30 cellular contexts compared by ENCODE assay signal in the genomic region with DNA sequence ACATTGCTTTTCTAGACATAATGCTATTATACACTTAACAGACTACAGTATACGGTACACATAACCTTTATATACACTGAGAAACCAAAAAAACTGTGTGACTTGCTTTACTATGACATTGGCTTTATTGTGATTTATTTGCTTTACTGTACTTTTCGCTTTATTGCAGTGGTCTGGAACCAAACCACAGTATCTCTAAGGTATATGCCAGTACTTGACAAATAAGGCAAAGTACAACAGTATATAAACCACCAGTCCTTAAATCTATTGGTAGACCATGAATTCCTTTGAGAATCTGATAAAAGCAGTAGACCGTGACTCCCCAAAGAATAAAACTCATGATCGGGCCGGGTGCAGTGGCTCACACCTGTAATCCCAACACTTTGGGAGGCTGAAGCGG.
"Had no signal": no experiment of that assay in that cellular context is flagged by ENCODE, and none has a peak within 500 bp of the region (broad histone marks: within the 10 kb centered on the region; RNA-seq: fewer than 3 reads in every experiment).

No MANE protein-coding gene starts in this region.

- H3K27me3 ChIP-seq: ascending aorta, brain microvascular endothelial cell, dorsolateral prefrontal cortex had no signal

- H3K4me3 Mint-ChIP-seq: activated CD4-positive, alpha-beta memory T cell treated with anti-CD3 and anti-CD28 coated beads for 36 hours; activated naive CD4-positive, alpha-beta T cell treated with anti-CD3 and anti-CD28 coated beads, Interleukin-2, amount 10 ng/mL, durations not matched to agents 7 days and 5 days; activated naive CD8-positive, alpha-beta T cell treated with anti-CD3 and anti-CD28 coated beads, Interleukin-2, amount 10 ng/mL, durations not matched to agents 7 days and 5 days; activated T-cell treated with anti-CD3 and anti-CD28 coated beads, Interleukin-2, amount 50 U/mL, for 24 hours; activated T-cell treated with anti-CD3 and anti-CD28 coated beads, Interleukin-2, amount 50 U/mL, for 72 hours; central memory CD8-positive, alpha-beta T cell; dendritic cell treated with granulocyte-macrophage colony-stimulating factor and Interleukin-4, amounts not matched to agents 40 ng/mL and 50 ng/mL, for 4 days; endodermal cell; T-helper 17 cell; T-helper 2 cell treated with Interferon-gamma antibody and Interleukin-4, amounts not matched to agents 5 μg/mL and 100 μg/mL, for 36 hours had no signal

- H3K27ac Mint-ChIP-seq: activated CD4-positive, alpha-beta memory T cell treated with anti-CD3 and anti-CD28 coated beads for 36 hours; activated naive CD4-positive, alpha-beta T cell treated with anti-CD3 and anti-CD28 coated beads, Interleukin-2, amount 10 ng/mL, durations not matched to agents 7 days and 5 days; activated naive CD4-positive, alpha-beta T cell treated with anti-CD3 and anti-CD28 coated beads, Interleukin-2, amount 50 U/mL, for 72 hours; activated naive CD8-positive, alpha-beta T cell treated with anti-CD3 and anti-CD28 coated beads, Interleukin-2, amount 10 ng/mL, durations not matched to agents 7 days and 5 days; activated T-cell treated with anti-CD3 and anti-CD28 coated beads, Interleukin-2, amount 50 U/mL, for 24 hours; activated T-cell treated with anti-CD3 and anti-CD28 coated beads, Interleukin-2, amount 50 U/mL, for 72 hours; dendritic cell treated with granulocyte-macrophage colony-stimulating factor and Interleukin-4, amounts not matched to agents 40 ng/mL and 50 ng/mL, for 4 days; endodermal cell; T-helper 17 cell; T-helper 2 cell treated with Interferon-gamma antibody and Interleukin-4, amounts not matched to agents 5 μg/mL and 100 μg/mL, for 36 hours had no signal

- H3K36me3 ChIP-seq: ascending aorta, brain microvascular endothelial cell had no signal

- H3K4me1 Mint-ChIP-seq: endodermal cell had no signal

- H3K9me3 ChIP-seq: ascending aorta had no signal

- H3K27ac ChIP-seq: ascending aorta, brain microvascular endothelial cell, coronary artery, dorsolateral prefrontal cortex had no signal

- H3K4me1 ChIP-seq: ascending aorta had no signal

- H3K27me3 Mint-ChIP-seq: activated CD4-positive, alpha-beta memory T cell treated with anti-CD3 and anti-CD28 coated beads for 36 hours; activated naive CD4-positive, alpha-beta T cell treated with anti-CD3 and anti-CD28 coated beads, Interleukin-2, amount 10 ng/mL, durations not matched to agents 7 days and 5 days; activated naive CD8-positive, alpha-beta T cell treated with anti-CD3 and anti-CD28 coated beads, Interleukin-2, amount 10 ng/mL, durations not matched to agents 7 days and 5 days; activated T-cell treated with anti-CD3 and anti-CD28 coated beads, Interleukin-2, amount 50 U/mL, for 24 hours; central memory CD8-positive, alpha-beta T cell; dendritic cell treated with granulocyte-macrophage colony-stimulating factor and Interleukin-4, amounts not matched to agents 40 ng/mL and 50 ng/mL, for 4 days; T-helper 17 cell had no signal

- DNase-seq: activated CD4-positive, alpha-beta memory T cell treated with anti-CD3 and anti-CD28 coated beads for 36 hours; activated CD4-positive, alpha-beta T cell treated with anti-CD3 and anti-CD28 coated beads for 1 hour; activated CD4-positive, alpha-beta T cell treated with anti-CD3 and anti-CD28 coated beads for 4 hours; activated CD4-positive, alpha-beta T cell treated with anti-CD3 and anti-CD28 coated beads, Interleukin-2, amount 50 U/mL, for 1 hour; activated CD8-positive, alpha-beta memory T cell treated with anti-CD3 and anti-CD28 coated beads, Interleukin-2, amount 50 U/mL, for 48 hours; activated gamma-delta T cell; activated naive CD4-positive, alpha-beta T cell; activated naive CD4-positive, alpha-beta T cell treated with anti-CD3 and anti-CD28 coated beads, Interleukin-2, amount 10 ng/mL, durations not matched to agents 7 days and 5 days; activated naive CD8-positive, alpha-beta T cell treated with anti-CD3 and anti-CD28 coated beads, Interleukin-2, amount 10 ng/mL, durations not matched to agents 7 days and 5 days; activated T-cell treated with anti-CD3 and anti-CD28 coated beads for 4 hours; activated T-cell treated with anti-CD3 and anti-CD28 coated beads, Interleukin-2, amount 50 U/mL, for 24 hours; activated T-cell treated with anti-CD3 and anti-CD28 coated beads, Interleukin-2, amount 50 U/mL, for 72 hours; brain microvascular endothelial cell; dorsolateral prefrontal cortex; effector memory CD4-positive, alpha-beta T cell; endodermal cell; foreskin fibroblast; head of caudate nucleus; T-helper 1 cell; T-helper 17 cell; T1000 had no signal

- H3K4me3 ChIP-seq: ascending aorta, coronary artery, dorsolateral prefrontal cortex had no signal

- H3K9me3 Mint-ChIP-seq: activated CD4-positive, alpha-beta memory T cell treated with anti-CD3 and anti-CD28 coated beads for 36 hours; activated naive CD4-positive, alpha-beta T cell treated with anti-CD3 and anti-CD28 coated beads, Interleukin-2, amount 10 ng/mL, durations not matched to agents 7 days and 5 days; activated naive CD8-positive, alpha-beta T cell treated with anti-CD3 and anti-CD28 coated beads, Interleukin-2, amount 10 ng/mL, durations not matched to agents 7 days and 5 days; activated T-cell treated with anti-CD3 and anti-CD28 coated beads, Interleukin-2, amount 50 U/mL, for 24 hours; central memory CD8-positive, alpha-beta T cell; dendritic cell treated with granulocyte-macrophage colony-stimulating factor and Interleukin-4, amounts not matched to agents 40 ng/mL and 50 ng/mL, for 4 days; endodermal cell; T-helper 2 cell treated with Interferon-gamma antibody and Interleukin-4, amounts not matched to agents 5 μg/mL and 100 μg/mL, for 36 hours had no signal

- ATAC-seq: activated naive CD4-positive, alpha-beta T cell treated with anti-CD3 and anti-CD28 coated beads, Interleukin-2, amount 50 U/mL, for 72 hours; activated T-cell treated with anti-CD3 and anti-CD28 coated beads, Interleukin-2, amount 50 U/mL, for 72 hours; esophagus mucosa; T-helper 17 cell had no signal

- FAIRE-seq: bronchial epithelial cell, frontal cortex had no signal
